8 cellular contexts compared by ENCODE assay signal in genomic region chr10:102776779-102777417, GRCh38. TPM values are rescaled to one million over a fixed set of nuclear protein-coding genes. Genes with fewer than 3 reads are reported as not detected.
DNase-seq lines count a peak whose midpoint lies in the region; ATAC-seq and TF ChIP-seq lines count a peak whose summit lies in the region.

No MANE protein-coding gene starts in this region.

- H3K36me3 ChIP-seq in MG63 = no peaks in the 10 kb centered on the region

- no peak overlapping the region for H3K27ac Mint-ChIP-seq in stimulated activated naive B cell treated with anti-CD40 and anti-IgM and Interleukin-4, amounts not matched to agents 10 μg/mL and 1 μg/mL and 100 μg/mL, for 72 hours

- peaks cover 18 to 21% of the 10 kb centered on the region in 2 donors for H3K36me3 Mint-ChIP-seq in stimulated activated naive B cell treated with anti-CD40 and anti-IgM and Interleukin-4, amounts not matched to agents 10 μg/mL and 1 μg/mL and 100 μg/mL, for 72 hours

- intact Hi-C loops in left colon (cut with DNase I, micrococcal nuclease) = no loop called here

- H3K4me1 Mint-ChIP-seq in stimulated activated naive B cell treated with anti-CD40 and anti-IgM and Interleukin-4, amounts not matched to agents 10 μg/mL and 1 μg/mL and 100 μg/mL, for 72 hours = peaks cover 28 to 65% of the 10 kb centered on the region in 2 donors

- no peak overlapping the region for H3K4me3 Mint-ChIP-seq in stimulated activated naive B cell treated with anti-CD40 and anti-IgM and Interleukin-4, amounts not matched to agents 10 μg/mL and 1 μg/mL and 100 μg/mL, for 72 hours

- no peaks in the 10 kb centered on the region for H3K9me3 Mint-ChIP-seq in stimulated activated naive B cell treated with anti-CD40 and anti-IgM and Interleukin-4, amounts not matched to agents 10 μg/mL and 1 μg/mL and 100 μg/mL, for 72 hours

- ATAC-seq in left colon (peak; percentile 69), GM18870 (IDR thresholded peaks at IDR 0.05; ENCODE audit: unreplicated experiment) (no peak)
- peak; percentile 12 to 22 for ATAC-seq in stimulated activated naive B cell treated with anti-CD40 and anti-IgM and Interleukin-4, amounts not matched to agents 10 μg/mL and 1 μg/mL and 100 μg/mL, for 72 hours (replicated peaks)

- no peaks in the 10 kb centered on the region for H3K27me3 ChIP-seq in MG63

- no peaks in the 10 kb centered on the region for H3K27me3 Mint-ChIP-seq in stimulated activated naive B cell treated with anti-CD40 and anti-IgM and Interleukin-4, amounts not matched to agents 10 μg/mL and 1 μg/mL and 100 μg/mL, for 72 hours

- H3K9me3 ChIP-seq in MG63 = no peaks in the 10 kb centered on the region

- H3K4me3 ChIP-seq in MG63 (no peak overlapping the region), choroid plexus epithelial cell (ENCODE audit: low read depth, low read length) (peak overlapping the region; percentile 53)

- peak; percentile 80 for DNase-seq in Ammon's horn (ENCODE audit: low spot score)
- peak; percentile 54 for DNase-seq in MG63
- DNase-seq in choroid plexus epithelial cell (ENCODE audit: low read depth) = peak; percentile 99
- peak; percentile 35 to 82 for DNase-seq in left colon
- no peak for DNase-seq in stimulated activated naive B cell treated with anti-CD40 and anti-IgM and Interleukin-4, amounts not matched to agents 10 μg/mL and 1 μg/mL and 100 μg/mL, for 72 hours
- DNase-seq in T-helper 2 cell = no peak
- DNase-seq in NCI-H526 (lab: John Stamatoyannopoulos, UW) = no peak

- no peak for TF ChIP-seq CTCF in choroid plexus epithelial cell (conservative IDR thresholded peaks at IDR 0.05; ENCODE audit: low read depth, low read length)

RNA-seq across cellular contexts. Expression of gene WBP1L, which starts 33.1 kb away (rescaled TPM):
- 8.3 and 10.9 TPM in 2 replicates for total RNA-seq in MG63 (2014; rRNA removed; shearing (Covaris generic); ENCODE audit: low replicate concordance)
- 10 to 100 TPM; 37.8 to 47.8 TPM for total RNA-seq in left colon

Comparison
In these comparisons a context has a peak if more than half of its experiments do, and no peak if none do; other contexts are left out.
1. DNase-seq: peak in Ammon's horn (single experiment), MG63 (single experiment), choroid plexus epithelial cell (single experiment) and left colon (2 of 2); none in stimulated activated naive B cell treated with anti-CD40 and anti-IgM and Interleukin-4, amounts not matched to agents 10 μg/mL and 1 μg/mL and 100 μg/mL, for 72 hours (single experiment), T-helper 2 cell (0 of 5) and NCI-H526 (0 of 2).